8 cellular contexts compared by ENCODE assay signal in the genomic region with DNA sequence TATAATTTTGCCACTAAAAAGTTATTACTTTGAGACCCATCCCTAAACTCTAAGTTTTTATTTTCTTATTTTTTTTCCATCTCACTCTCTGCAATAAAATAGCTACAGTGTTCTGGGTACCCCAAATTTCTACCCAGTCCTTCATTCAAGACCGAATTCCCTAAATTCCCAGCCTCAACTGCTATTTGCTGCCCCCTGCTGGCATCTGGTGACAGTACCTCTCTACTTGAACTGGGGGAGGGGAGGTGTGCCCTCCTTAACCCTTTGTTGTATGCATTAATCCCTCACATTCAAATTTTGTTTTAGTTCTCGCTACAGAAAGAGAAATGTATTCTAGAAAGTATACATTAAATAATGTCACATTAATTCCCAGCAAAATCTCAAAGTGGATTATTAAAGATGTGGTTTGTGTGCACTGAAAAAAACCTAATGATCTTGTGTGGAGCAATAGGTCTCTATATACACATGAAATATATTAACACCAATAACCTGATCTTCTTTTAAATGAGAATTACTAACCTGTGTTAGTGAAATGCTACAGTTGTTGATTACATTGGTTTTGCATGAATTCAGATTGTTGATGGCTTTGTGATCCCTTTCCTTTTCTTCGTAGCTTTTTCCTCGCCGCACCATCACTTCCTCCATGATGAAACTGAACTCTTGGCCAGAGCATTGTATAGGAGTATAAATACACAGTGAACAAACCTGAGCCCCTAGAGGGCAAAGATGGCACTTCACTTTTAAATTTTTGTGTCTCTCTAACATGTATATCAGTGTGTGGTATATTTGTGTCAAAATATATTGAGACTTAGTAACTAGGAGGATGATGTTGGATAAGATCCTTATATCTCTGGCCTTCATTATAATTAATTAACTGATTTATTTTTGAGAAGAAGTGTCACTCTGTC.
DNase-seq lines count a peak whose midpoint lies in the region; ATAC-seq and TF ChIP-seq lines count a peak whose summit lies in the region.

No MANE protein-coding gene starts in this region.

- DNase-seq in GM13977 (ENCODE audit: low spot score), result no peak
- no peak for DNase-seq in RWPE2 (ENCODE audit: low spot score)
- DNase-seq in epithelial cell of proximal tubule (ENCODE audit: low read depth), result no peak
- peak; percentile 82 for DNase-seq in nephron progenitor cell
- no peak for DNase-seq in NK-92 (lab: John Stamatoyannopoulos, UW; ENCODE audit: unreplicated experiment)
- DNase-seq in T-helper 2 cell treated with Interferon-gamma antibody and Interleukin-4, amounts not matched to agents 5 μg/mL and 100 μg/mL, for 36 hours (ENCODE audit: low spot score), result no peak

- H3K27ac ChIP-seq in C4-2B (no peak overlapping the region), RWPE2 (ENCODE audit: poor library complexity, severe bottlenecking) (no peak overlapping the region)

- H3K4me1 Mint-ChIP-seq in nephron progenitor cell, result peaks cover 14% of the 10 kb centered on the region
- no peaks in the 10 kb centered on the region for H3K4me1 Mint-ChIP-seq in T-helper 2 cell treated with Interferon-gamma antibody and Interleukin-4, amounts not matched to agents 5 μg/mL and 100 μg/mL, for 36 hours (ENCODE audit: low read depth)

- H3K27ac Mint-ChIP-seq in nephron progenitor cell, result no peak overlapping the region
- H3K27ac Mint-ChIP-seq in T-helper 2 cell treated with Interferon-gamma antibody and Interleukin-4, amounts not matched to agents 5 μg/mL and 100 μg/mL, for 36 hours, result no peak overlapping the region

- TF ChIP-seq CTCF in C4-2B (conservative IDR thresholded peaks at IDR 0.05) (peak; percentile 93), GM13977 (IDR thresholded peaks at IDR 0.05; ENCODE audit: extremely low read depth, insufficient read depth, missing control alignments) (peak; percentile 86), RWPE2 (IDR thresholded peaks at IDR 0.05; ENCODE audit: poor library complexity, severe bottlenecking) (peak; percentile 87), epithelial cell of proximal tubule (conservative IDR thresholded peaks at IDR 0.05; ENCODE audit: low read depth, low read length) (peak; percentile 99), nephron progenitor cell (IDR thresholded peaks at IDR 0.05) (peak; percentile 87)

- H3K9me3 ChIP-seq in RWPE2 (ENCODE audit: severe bottlenecking), result peaks cover 4% of the 10 kb centered on the region

- in situ Hi-C loops in GM13977 (cut with MboI; ENCODE audit: low pct_unique_long_range_greater_than_20kb, low sequenced_read_pairs, unreplicated experiment), result loop anchor here (25.0 kb wide), 2 partner anchors 639 to 1011 kb away; no protein-coding TSS in a partner anchor

- H3K4me3 ChIP-seq in RWPE2 (ENCODE audit: severe bottlenecking) (no peak overlapping the region), epithelial cell of proximal tubule (ENCODE audit: low read depth, low read length) (no peak overlapping the region)

- H3K9me3 Mint-ChIP-seq in nephron progenitor cell, result no peaks in the 10 kb centered on the region
- no peaks in the 10 kb centered on the region for H3K9me3 Mint-ChIP-seq in T-helper 2 cell treated with Interferon-gamma antibody and Interleukin-4, amounts not matched to agents 5 μg/mL and 100 μg/mL, for 36 hours

- H3K4me1 ChIP-seq in RWPE2 (ENCODE audit: insufficient read depth, poor library complexity, severe bottlenecking), result peaks cover 19% of the 10 kb centered on the region

- H3K4me3 Mint-ChIP-seq in nephron progenitor cell, result no peak overlapping the region
- no peak overlapping the region for H3K4me3 Mint-ChIP-seq in T-helper 2 cell treated with Interferon-gamma antibody and Interleukin-4, amounts not matched to agents 5 μg/mL and 100 μg/mL, for 36 hours

- H3K27me3 Mint-ChIP-seq in nephron progenitor cell (ENCODE audit: low read depth, poor library complexity), result peaks cover 6% of the 10 kb centered on the region
- H3K27me3 Mint-ChIP-seq in T-helper 2 cell treated with Interferon-gamma antibody and Interleukin-4, amounts not matched to agents 5 μg/mL and 100 μg/mL, for 36 hours (ENCODE audit: low read depth), result no peaks in the 10 kb centered on the region

- no peaks in the 10 kb centered on the region for H3K36me3 ChIP-seq in RWPE2 (ENCODE audit: low read depth)

- no peaks in the 10 kb centered on the region for H3K36me3 Mint-ChIP-seq in nephron progenitor cell (ENCODE audit: low read depth)
- no peaks in the 10 kb centered on the region for H3K36me3 Mint-ChIP-seq in T-helper 2 cell treated with Interferon-gamma antibody and Interleukin-4, amounts not matched to agents 5 μg/mL and 100 μg/mL, for 36 hours (ENCODE audit: low read depth)

- H3K27me3 ChIP-seq in RWPE2 (ENCODE audit: insufficient read depth, poor library complexity, severe bottlenecking), result no peaks in the 10 kb centered on the region

- peak; percentile 42 for ATAC-seq in HG03442 (IDR thresholded peaks at IDR 0.05; ENCODE audit: unreplicated experiment)
- no peak for ATAC-seq in RWPE2 (ENCODE audit: low read depth)
